ENCODE assay signal across 1 cellular context in the genomic region with DNA sequence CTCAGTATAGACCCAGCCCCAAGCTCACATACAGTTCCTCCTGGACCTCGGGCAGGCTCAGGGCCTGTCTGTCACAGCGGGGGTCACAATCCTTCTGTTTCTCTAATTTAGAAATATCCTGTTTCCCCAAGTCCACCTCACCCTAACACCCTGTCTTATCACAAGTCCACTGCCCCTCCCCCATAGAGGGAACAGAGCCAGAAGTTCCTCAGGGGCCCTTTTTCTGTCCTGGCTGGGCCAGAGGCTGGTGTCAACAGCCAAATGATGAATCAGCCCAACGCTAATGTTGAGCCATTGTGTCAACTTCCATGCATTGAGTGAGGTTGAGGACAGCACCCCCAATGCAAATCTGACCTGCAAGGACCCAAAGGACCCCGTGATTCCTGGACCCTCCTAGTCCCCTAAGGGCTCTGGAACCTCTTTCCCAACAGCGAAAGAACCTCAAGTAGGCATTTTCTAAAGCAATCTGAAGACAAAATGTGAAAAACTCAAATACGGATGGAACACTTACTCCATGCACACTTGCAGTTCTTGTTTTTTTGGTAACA.
A peak's percentile ranks its signal among the peaks of the same experiment; 100 is the strongest.
TF ChIP-seq lines count a peak whose summit lies in the region.

No MANE protein-coding gene starts in this region.

TF ChIP-seq in K562, 482 proteins besides CTCF, POLR2A, EP300 and RAD21 (continued from another document and continues in another):
- peak; percentile 15; the same call in 1 of the 2 replicates for TF ChIP-seq ZNF239 (CRISPR knock-in tag; IDR thresholded peaks at IDR 0.05)
- no peak for TF ChIP-seq TCF7L2 (IDR thresholded peaks at IDR 0.05; ENCODE audit: low read depth, low read length)
- no peak for TF ChIP-seq TAL1 (IDR thresholded peaks at IDR 0.05)
- TF ChIP-seq GATAD2A (IDR thresholded peaks at IDR 0.05) = 0 out of 2 replicates have a peak, but pooled peaks have one; percentile 30
- peak; percentile 88 for TF ChIP-seq DPF2 (IDR thresholded peaks at IDR 0.05)
- TF ChIP-seq SOX6 (IDR thresholded peaks at IDR 0.05) = peak; percentile 88
- TF ChIP-seq, protein P1, sequence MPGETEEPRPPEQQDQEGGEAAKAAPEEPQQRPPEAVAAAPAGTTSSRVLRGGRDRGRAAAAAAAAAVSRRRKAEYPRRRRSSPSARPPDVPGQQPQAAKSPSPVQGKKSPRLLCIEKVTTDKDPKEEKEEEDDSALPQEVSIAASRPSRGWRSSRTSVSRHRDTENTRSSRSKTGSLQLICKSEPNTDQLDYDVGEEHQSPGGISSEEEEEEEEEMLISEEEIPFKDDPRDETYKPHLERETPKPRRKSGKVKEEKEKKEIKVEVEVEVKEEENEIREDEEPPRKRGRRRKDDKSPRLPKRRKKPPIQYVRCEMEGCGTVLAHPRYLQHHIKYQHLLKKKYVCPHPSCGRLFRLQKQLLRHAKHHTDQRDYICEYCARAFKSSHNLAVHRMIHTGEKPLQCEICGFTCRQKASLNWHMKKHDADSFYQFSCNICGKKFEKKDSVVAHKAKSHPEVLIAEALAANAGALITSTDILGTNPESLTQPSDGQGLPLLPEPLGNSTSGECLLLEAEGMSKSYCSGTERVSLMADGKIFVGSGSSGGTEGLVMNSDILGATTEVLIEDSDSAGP (CRISPR knock-in tag; IDR thresholded peaks at IDR 0.05) = no peak
- TF ChIP-seq MEIS2 (IDR thresholded peaks at IDR 0.05; ENCODE audit: partially characterized antibody) = peak; percentile 90
- TF ChIP-seq, protein P2, sequence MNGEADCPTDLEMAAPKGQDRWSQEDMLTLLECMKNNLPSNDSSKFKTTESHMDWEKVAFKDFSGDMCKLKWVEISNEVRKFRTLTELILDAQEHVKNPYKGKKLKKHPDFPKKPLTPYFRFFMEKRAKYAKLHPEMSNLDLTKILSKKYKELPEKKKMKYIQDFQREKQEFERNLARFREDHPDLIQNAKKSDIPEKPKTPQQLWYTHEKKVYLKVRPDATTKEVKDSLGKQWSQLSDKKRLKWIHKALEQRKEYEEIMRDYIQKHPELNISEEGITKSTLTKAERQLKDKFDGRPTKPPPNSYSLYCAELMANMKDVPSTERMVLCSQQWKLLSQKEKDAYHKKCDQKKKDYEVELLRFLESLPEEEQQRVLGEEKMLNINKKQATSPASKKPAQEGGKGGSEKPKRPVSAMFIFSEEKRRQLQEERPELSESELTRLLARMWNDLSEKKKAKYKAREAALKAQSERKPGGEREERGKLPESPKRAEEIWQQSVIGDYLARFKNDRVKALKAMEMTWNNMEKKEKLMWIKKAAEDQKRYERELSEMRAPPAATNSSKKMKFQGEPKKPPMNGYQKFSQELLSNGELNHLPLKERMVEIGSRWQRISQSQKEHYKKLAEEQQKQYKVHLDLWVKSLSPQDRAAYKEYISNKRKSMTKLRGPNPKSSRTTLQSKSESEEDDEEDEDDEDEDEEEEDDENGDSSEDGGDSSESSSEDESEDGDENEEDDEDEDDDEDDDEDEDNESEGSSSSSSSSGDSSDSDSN (IDR thresholded peaks at IDR 0.05; ENCODE audit: borderline replicate concordance in 1 of 2, low read depth in 2 of 2, low read length in 2 of 2) = no peak
- peak; percentile 73; the same call in 1 of the 2 replicates for TF ChIP-seq JUN (IDR thresholded peaks at IDR 0.05; ENCODE audit: borderline replicate concordance, low read depth, low read length)
- no peak for TF ChIP-seq JUN (CRISPR knock-in tag; IDR thresholded peaks at IDR 0.05; ENCODE audit: borderline replicate concordance)
- TF ChIP-seq MAFG (tag; conservative IDR thresholded peaks at IDR 0.05) = peak; percentile 79
- TF ChIP-seq U2AF2 (optimal IDR thresholded peaks at IDR 0.05; ENCODE audit: low read depth, low read length) = no peak
- TF ChIP-seq, protein P3, sequence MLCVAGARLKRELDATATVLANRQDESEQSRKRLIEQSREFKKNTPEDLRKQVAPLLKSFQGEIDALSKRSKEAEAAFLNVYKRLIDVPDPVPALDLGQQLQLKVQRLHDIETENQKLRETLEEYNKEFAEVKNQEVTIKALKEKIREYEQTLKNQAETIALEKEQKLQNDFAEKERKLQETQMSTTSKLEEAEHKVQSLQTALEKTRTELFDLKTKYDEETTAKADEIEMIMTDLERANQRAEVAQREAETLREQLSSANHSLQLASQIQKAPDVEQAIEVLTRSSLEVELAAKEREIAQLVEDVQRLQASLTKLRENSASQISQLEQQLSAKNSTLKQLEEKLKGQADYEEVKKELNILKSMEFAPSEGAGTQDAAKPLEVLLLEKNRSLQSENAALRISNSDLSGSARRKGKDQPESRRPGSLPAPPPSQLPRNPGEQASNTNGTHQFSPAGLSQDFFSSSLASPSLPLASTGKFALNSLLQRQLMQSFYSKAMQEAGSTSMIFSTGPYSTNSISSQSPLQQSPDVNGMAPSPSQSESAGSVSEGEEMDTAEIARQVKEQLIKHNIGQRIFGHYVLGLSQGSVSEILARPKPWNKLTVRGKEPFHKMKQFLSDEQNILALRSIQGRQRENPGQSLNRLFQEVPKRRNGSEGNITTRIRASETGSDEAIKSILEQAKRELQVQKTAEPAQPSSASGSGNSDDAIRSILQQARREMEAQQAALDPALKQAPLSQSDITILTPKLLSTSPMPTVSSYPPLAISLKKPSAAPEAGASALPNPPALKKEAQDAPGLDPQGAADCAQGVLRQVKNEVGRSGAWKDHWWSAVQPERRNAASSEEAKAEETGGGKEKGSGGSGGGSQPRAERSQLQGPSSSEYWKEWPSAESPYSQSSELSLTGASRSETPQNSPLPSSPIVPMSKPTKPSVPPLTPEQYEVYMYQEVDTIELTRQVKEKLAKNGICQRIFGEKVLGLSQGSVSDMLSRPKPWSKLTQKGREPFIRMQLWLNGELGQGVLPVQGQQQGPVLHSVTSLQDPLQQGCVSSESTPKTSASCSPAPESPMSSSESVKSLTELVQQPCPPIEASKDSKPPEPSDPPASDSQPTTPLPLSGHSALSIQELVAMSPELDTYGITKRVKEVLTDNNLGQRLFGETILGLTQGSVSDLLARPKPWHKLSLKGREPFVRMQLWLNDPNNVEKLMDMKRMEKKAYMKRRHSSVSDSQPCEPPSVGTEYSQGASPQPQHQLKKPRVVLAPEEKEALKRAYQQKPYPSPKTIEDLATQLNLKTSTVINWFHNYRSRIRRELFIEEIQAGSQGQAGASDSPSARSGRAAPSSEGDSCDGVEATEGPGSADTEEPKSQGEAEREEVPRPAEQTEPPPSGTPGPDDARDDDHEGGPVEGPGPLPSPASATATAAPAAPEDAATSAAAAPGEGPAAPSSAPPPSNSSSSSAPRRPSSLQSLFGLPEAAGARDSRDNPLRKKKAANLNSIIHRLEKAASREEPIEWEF (CRISPR knock-in tag; IDR thresholded peaks at IDR 0.05) = peak; percentile 59; the same call in 1 of the 2 replicates
- TF ChIP-seq TARDBP (IDR thresholded peaks at IDR 0.05) = no peak
- TF ChIP-seq CXXC5 (CRISPR knock-in tag; IDR thresholded peaks at IDR 0.05) = peak; percentile 53; the same call in 1 of the 2 replicates
- TF ChIP-seq SMAD4 (CRISPR knock-in tag; conservative IDR thresholded peaks at IDR 0.05) = peak; percentile 83
- no peak for TF ChIP-seq PRMT5 (CRISPR knock-in tag; IDR thresholded peaks at IDR 0.05)
- peak; percentile 80 for TF ChIP-seq C11orf30 (IDR thresholded peaks at IDR 0.05; ENCODE audit: low read depth)
- peak; percentile 97 for TF ChIP-seq RNF2 (IDR thresholded peaks at IDR 0.05)
- TF ChIP-seq MAFF (IDR thresholded peaks at IDR 0.05; ENCODE audit: low read length) = peak; percentile 53; the same call in 1 of the 2 replicates
- TF ChIP-seq, protein P4, sequence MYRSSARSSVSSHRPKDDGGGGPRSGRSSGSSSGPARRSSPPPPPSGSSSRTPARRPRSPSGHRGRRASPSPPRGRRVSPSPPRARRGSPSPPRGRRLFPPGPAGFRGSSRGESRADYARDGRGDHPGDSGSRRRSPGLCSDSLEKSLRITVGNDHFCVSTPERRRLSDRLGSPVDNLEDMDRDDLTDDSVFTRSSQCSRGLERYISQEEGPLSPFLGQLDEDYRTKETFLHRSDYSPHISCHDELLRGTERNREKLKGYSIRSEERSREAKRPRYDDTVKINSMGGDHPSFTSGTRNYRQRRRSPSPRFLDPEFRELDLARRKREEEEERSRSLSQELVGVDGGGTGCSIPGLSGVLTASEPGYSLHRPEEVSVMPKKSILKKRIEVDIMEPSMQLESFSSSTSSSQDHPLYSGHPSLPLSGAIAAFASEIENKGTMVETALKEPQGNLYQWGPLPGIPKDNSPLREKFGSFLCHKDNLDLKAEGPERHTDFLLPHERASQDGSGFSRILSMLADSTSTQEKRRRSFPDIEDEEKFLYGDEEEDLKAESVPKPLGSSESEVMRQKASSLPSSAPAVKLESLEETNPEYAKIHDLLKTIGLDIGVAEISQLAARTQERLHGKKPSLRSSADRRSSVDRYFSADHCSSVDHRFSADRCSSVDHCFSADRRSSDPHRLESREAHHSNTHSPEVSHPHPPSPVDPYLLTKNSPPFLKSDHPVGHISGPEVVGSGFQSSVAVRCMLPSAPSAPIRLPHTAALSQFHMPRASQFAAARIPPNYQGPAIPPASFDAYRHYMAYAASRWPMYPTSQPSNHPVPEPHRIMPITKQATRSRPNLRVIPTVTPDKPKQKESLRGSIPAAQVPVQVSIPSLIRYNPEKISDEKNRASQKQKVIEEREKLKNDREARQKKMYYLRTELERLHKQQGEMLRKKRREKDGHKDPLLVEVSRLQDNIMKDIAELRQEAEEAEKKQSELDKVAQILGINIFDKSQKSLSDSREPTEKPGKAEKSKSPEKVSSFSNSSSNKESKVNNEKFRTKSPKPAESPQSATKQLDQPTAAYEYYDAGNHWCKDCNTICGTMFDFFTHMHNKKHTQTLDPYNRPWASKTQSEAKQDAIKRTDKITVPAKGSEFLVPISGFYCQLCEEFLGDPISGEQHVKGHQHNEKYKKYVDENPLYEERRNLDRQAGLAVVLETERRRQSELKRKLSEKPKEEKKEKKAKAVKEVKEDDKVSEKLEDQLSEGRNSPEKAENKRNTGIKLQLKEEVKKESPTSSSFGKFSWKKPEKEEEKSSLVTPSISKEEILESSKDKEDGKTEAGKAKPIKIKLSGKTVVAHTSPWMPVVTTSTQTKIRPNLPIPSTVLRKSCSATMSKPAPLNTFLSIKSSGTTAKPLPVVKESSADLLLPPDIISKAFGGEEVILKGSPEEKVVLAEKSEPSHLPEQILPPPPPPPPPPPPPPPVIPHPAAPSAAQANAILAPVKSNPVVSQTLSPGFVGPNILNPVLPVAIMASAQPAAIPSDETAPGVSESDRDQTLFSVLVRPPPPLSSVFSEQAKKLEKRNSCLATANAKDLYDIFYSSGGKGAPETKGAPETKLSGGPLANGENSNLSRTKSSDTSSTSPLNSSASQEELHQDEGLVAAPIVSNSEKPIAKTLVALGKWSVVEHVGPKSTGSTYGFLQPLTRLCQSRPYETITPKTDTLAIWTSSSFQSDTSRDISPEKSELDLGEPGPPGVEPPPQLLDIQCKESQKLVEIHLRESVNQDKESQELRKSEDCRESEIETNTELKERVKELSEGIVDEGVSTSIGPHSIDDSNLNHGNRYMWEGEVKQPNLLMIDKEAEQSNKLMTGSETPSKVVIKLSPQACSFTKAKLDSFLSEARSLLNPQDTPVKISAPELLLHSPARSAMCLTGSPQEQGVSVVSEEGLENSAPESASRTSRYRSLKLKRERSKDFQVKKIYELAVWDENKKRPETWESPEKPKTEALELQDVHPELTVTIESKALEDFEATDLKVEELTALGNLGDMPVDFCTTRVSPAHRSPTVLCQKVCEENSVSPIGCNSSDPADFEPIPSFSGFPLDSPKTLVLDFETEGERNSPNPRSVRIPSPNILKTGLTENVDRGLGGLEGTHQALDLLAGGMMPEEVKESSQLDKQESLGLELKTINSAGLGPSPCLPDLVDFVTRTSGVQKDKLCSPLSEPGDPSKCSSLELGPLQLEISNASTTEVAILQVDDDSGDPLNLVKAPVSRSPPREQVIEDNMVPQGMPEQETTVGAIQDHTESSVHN (IDR thresholded peaks at IDR 0.05; ENCODE audit: borderline replicate concordance in 1 of 2, low read depth in 1 of 2) = no peak; a peak in 1 of 4 replicates
- TF ChIP-seq ZNF76 (CRISPR knock-in tag; IDR thresholded peaks at IDR 0.05; ENCODE audit: borderline replicate concordance) = peak; percentile 18; the same call in 1 of the 2 replicates
- TF ChIP-seq, protein P5, sequence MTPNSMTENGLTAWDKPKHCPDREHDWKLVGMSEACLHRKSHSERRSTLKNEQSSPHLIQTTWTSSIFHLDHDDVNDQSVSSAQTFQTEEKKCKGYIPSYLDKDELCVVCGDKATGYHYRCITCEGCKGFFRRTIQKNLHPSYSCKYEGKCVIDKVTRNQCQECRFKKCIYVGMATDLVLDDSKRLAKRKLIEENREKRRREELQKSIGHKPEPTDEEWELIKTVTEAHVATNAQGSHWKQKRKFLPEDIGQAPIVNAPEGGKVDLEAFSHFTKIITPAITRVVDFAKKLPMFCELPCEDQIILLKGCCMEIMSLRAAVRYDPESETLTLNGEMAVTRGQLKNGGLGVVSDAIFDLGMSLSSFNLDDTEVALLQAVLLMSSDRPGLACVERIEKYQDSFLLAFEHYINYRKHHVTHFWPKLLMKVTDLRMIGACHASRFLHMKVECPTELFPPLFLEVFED (CRISPR knock-in tag; conservative IDR thresholded peaks at IDR 0.05) = no peak
- peak; percentile 63; the same call in 1 of the 2 replicates for TF ChIP-seq ZNF197 (CRISPR knock-in tag; IDR thresholded peaks at IDR 0.05; ENCODE audit: low read depth)
- peak; percentile 32 for TF ChIP-seq HCFC1 (IDR thresholded peaks at IDR 0.05; ENCODE audit: low read depth, low read length)
- TF ChIP-seq, protein P6, sequence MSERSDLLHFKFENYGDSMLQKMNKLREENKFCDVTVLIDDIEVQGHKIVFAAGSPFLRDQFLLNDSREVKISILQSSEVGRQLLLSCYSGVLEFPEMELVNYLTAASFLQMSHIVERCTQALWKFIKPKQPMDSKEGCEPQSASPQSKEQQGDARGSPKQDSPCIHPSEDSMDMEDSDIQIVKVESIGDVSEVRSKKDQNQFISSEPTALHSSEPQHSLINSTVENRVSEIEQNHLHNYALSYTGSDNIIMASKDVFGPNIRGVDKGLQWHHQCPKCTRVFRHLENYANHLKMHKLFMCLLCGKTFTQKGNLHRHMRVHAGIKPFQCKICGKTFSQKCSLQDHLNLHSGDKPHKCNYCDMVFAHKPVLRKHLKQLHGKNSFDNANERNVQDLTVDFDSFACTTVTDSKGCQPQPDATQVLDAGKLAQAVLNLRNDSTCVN (CRISPR knock-in tag; IDR thresholded peaks at IDR 0.05) = peak; percentile 59; the same call in 1 of the 2 replicates
- TF ChIP-seq MTA2 (IDR thresholded peaks at IDR 0.05; ENCODE audit: low read depth) = peak; percentile 26; the same call in 1 of the 2 replicates
- TF ChIP-seq KDM2B (CRISPR knock-in tag; IDR thresholded peaks at IDR 0.05) = no peak
- no peak for TF ChIP-seq ZNF140 (CRISPR knock-in tag; IDR thresholded peaks at IDR 0.05)
- no peak for TF ChIP-seq ZNF143 (CRISPR knock-in tag; IDR thresholded peaks at IDR 0.05)
- no peak for TF ChIP-seq ARHGAP35 (IDR thresholded peaks at IDR 0.05; ENCODE audit: partially characterized antibody)
- TF ChIP-seq, protein P7, sequence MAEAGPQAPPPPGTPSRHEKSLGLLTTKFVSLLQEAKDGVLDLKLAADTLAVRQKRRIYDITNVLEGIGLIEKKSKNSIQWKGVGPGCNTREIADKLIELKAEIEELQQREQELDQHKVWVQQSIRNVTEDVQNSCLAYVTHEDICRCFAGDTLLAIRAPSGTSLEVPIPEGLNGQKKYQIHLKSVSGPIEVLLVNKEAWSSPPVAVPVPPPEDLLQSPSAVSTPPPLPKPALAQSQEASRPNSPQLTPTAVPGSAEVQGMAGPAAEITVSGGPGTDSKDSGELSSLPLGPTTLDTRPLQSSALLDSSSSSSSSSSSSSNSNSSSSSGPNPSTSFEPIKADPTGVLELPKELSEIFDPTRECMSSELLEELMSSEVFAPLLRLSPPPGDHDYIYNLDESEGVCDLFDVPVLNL (CRISPR knock-in tag; IDR thresholded peaks at IDR 0.05; ENCODE audit: low read depth) = no peak
- peak; percentile 39 for TF ChIP-seq TAF9B (IDR thresholded peaks at IDR 0.05; ENCODE audit: partially characterized antibody)
